Comparison of ENCODE assay signal across 20 cellular contexts in the genomic region with DNA sequence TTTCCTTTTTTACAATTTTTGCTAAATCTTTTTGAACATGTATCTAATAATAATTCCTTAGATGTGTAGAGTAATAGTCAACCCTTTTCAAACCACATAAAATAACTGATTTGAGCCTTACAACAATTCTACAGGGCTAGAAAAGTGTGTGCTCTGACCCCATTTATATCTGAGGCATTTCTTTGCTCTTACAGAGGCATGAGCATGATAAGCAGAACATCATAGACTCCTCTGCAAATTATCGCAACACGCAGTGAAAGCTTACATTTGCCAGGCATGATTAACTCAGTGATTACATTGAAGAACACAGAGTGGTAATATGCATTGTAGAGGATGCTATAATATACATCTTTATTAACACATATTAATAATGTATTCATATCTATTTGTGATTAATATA.
"Had no signal": no experiment of that assay in that cellular context is flagged by ENCODE, and none has a peak within 500 bp of the region (broad histone marks: within the 10 kb centered on the region; RNA-seq: fewer than 3 reads in every experiment).

No MANE protein-coding gene starts in this region.

- H3K9me3 ChIP-seq: left ventricle myocardium inferior, pancreas, testis, uterus had no signal

- H3K27ac ChIP-seq: hepatocyte, left ventricle myocardium inferior, pancreas, testis, uterus had no signal

- H3K79me2 ChIP-seq: hepatocyte had no signal

- H3K4me1 ChIP-seq: left ventricle myocardium inferior, testis, uterus had no signal

- H3K4me2 ChIP-seq: hepatocyte had no signal

- H3K27me3 ChIP-seq: hepatocyte, pancreas, testis, uterus had no signal

- H3K4me3 ChIP-seq: hepatocyte, left ventricle myocardium inferior, pancreas, testis, uterus had no signal

- DNase-seq: activated T-cell treated with anti-CD3 and anti-CD28 coated beads, Interleukin-2, amount 50 U/mL, for 24 hours; effector CD8-positive, alpha-beta T cell; erythroblast; glutamatergic neuron; immature natural killer cell; left ventricle myocardium inferior; pancreas; right cardiac atrium; small intestine; stimulated activated CD4-positive, alpha-beta T cell treated with anti-CD3 and anti-CD28 coated beads, Interleukin-15, amount 100 ng/mL, for 24 hours; stimulated activated CD8-positive, alpha-beta memory T cell treated with anti-CD3 and anti-CD28 coated beads, Interleukin-4, amount 100 ng/mL, for 48 hours; stimulated activated naive B cell treated with anti-CD40 and anti-IgM and Interleukin-4, amounts not matched to agents 10 μg/mL and 1 μg/mL and 100 μg/mL, for 72 hours; T-helper 9 cell; testis; uterus had no signal

- H3K36me3 ChIP-seq: left ventricle myocardium inferior, pancreas, uterus had no signal

- ATAC-seq: activated naive CD4-positive, alpha-beta T cell treated with anti-CD3 and anti-CD28 coated beads, Interleukin-2, amount 50 U/mL, for 72 hours; activated T-helper 17 cell treated with anti-CD3 and anti-CD28 coated beads, Interleukin-2, amount 50 U/mL, for 72 hours; natural killer cell treated with Interleukin-12 subunit alpha and Interleukin-12 subunit beta and Interleukin-15 and Interleukin-18, amount 100 ng/mL, for 72 hours; stimulated activated naive B cell treated with anti-CD40 and anti-IgM and Interleukin-4, amounts not matched to agents 10 μg/mL and 1 μg/mL and 100 μg/mL, for 72 hours; WTC11 had no signal

- H2AFZ ChIP-seq: hepatocyte had no signal
